Comparison of ENCODE assay signal across 8 cellular contexts in genomic region chr1:235971571-235972315, GRCh38.
DNase-seq lines count a peak whose midpoint lies in the region; TF ChIP-seq lines count a peak whose summit lies in the region.

No MANE protein-coding gene starts in this region.

- H3K27ac Mint-ChIP-seq in activated naive CD4-positive, alpha-beta T cell treated with anti-CD3 and anti-CD28 coated beads, Interleukin-2, amount 10 ng/mL, durations not matched to agents 7 days and 5 days: peak overlapping the region; percentile 85

- DNase-seq in GM04504 (ENCODE audit: low read depth) (peak; percentile 96), HAP-1 (ENCODE audit: low spot score in 2 of 2) (peak; percentile 89 to 94), MM.1S (peak; percentile 94), SJCRH30 (peak; percentile 86 to 97), germinal center (ENCODE audit: low spot score) (peak; percentile 88), non-pigmented ciliary epithelial cell (ENCODE audit: low read depth) (peak; percentile 83), superior temporal gyrus (ENCODE audit: extremely low spot score) (peak; percentile 94)
- DNase-seq in activated naive CD4-positive, alpha-beta T cell treated with anti-CD3 and anti-CD28 coated beads, Interleukin-2, amount 10 ng/mL, durations not matched to agents 7 days and 5 days: peak; percentile 92

- in situ Hi-C loops in HAP-1 (cut with MboI; ENCODE audit: low sequenced_read_pairs): no loop called here

- no peaks in the 10 kb centered on the region for H4K20me1 ChIP-seq in MM.1S (ENCODE audit: insufficient read depth, low read length)

- H3F3A ChIP-seq in MM.1S (ENCODE audit: insufficient read depth, low read length): 0 out of 2 replicates have a peak, but pooled peaks cover 5% of the 10 kb centered on the region

- H3K9me2 ChIP-seq in MM.1S (replicated peaks; ENCODE audit: insufficient read depth, low read length): no peaks in the 10 kb centered on the region

- H3K4me3 ChIP-seq in HAP-1 (no peak overlapping the region), MM.1S (ENCODE audit: low read length) (peak overlapping the region; percentile 53), SJCRH30 (peak overlapping the region; percentile 52)

- H3K27ac ChIP-seq in MM.1S (ENCODE audit: low read length) (peak overlapping the region; percentile 38; the same call in 1 of the 2 replicates), SJCRH30 (peak overlapping the region; percentile 52)

- H3K9me3 Mint-ChIP-seq in activated naive CD4-positive, alpha-beta T cell treated with anti-CD3 and anti-CD28 coated beads, Interleukin-2, amount 10 ng/mL, durations not matched to agents 7 days and 5 days: no peaks in the 10 kb centered on the region

- peak overlapping the region; percentile 57 for H3K9ac ChIP-seq in MM.1S (ENCODE audit: low read length)

- H3K36me3 ChIP-seq in HAP-1 (replicated peaks) (no peaks in the 10 kb centered on the region; the same call in 1 of the 2 replicates), MM.1S (replicated peaks; ENCODE audit: insufficient read depth, low read length) (no peaks in the 10 kb centered on the region), SJCRH30 (no peaks in the 10 kb centered on the region)

- H3K4me2 ChIP-seq in MM.1S (ENCODE audit: low read depth, low read length): peak overlapping the region; percentile 82

- H3K27me3 Mint-ChIP-seq in activated naive CD4-positive, alpha-beta T cell treated with anti-CD3 and anti-CD28 coated beads, Interleukin-2, amount 10 ng/mL, durations not matched to agents 7 days and 5 days: peaks cover 12% of the 10 kb centered on the region

- CTCF ChIA-PET in activated naive CD4-positive, alpha-beta T cell treated with anti-CD3 and anti-CD28 coated beads, Interleukin-2, amount 10 ng/mL, durations not matched to agents 7 days and 5 days (lab: Charles Lee): interaction anchor here (0.5 to 5.4 kb wide), 47 partner anchors 9 to 509 kb away, joined by 3 to 65 read pairs (median 5); partner anchors contain the start of genes B3GALNT2, LYST and NID1

- peak overlapping the region; percentile 79 for H2AFZ ChIP-seq in MM.1S (ENCODE audit: low read length)

- no peaks in the 10 kb centered on the region for H3K27me3 ChIP-seq in HAP-1 (ENCODE audit: low read depth)
- H3K27me3 ChIP-seq in MM.1S (replicated peaks; ENCODE audit: insufficient read depth, low read length): no peaks in the 10 kb centered on the region
- H3K27me3 ChIP-seq in SJCRH30: no peaks in the 10 kb centered on the region

- H3K4me1 ChIP-seq in HAP-1: peaks cover 9% of the 10 kb centered on the region
- peaks cover 4% of the 10 kb centered on the region; the same call in 1 of the 2 replicates for H3K4me1 ChIP-seq in MM.1S (ENCODE audit: low read length)
- H3K4me1 ChIP-seq in SJCRH30: no peaks in the 10 kb centered on the region; the same call in 1 of the 2 replicates

- H3K4me3 Mint-ChIP-seq in activated naive CD4-positive, alpha-beta T cell treated with anti-CD3 and anti-CD28 coated beads, Interleukin-2, amount 10 ng/mL, durations not matched to agents 7 days and 5 days: peak overlapping the region; percentile 36

- H3K4me1 Mint-ChIP-seq in activated naive CD4-positive, alpha-beta T cell treated with anti-CD3 and anti-CD28 coated beads, Interleukin-2, amount 10 ng/mL, durations not matched to agents 7 days and 5 days: peaks cover 18% of the 10 kb centered on the region

- no peaks in the 10 kb centered on the region for H3K36me3 Mint-ChIP-seq in activated naive CD4-positive, alpha-beta T cell treated with anti-CD3 and anti-CD28 coated beads, Interleukin-2, amount 10 ng/mL, durations not matched to agents 7 days and 5 days

- H3K9me3 ChIP-seq in HAP-1 (no peaks in the 10 kb centered on the region), MM.1S (replicated peaks; ENCODE audit: insufficient read depth, low read length) (no peaks in the 10 kb centered on the region), SJCRH30 (replicated peaks) (no peaks in the 10 kb centered on the region)

- H3K79me2 ChIP-seq in MM.1S (ENCODE audit: low read length): no peaks in the 10 kb centered on the region

- TF ChIP-seq CTCF in MM.1S (IDR thresholded peaks at IDR 0.05; ENCODE audit: low read length): peak; percentile 96
